Comparison of ENCODE assay signal across 16 cellular contexts in the genomic region with DNA sequence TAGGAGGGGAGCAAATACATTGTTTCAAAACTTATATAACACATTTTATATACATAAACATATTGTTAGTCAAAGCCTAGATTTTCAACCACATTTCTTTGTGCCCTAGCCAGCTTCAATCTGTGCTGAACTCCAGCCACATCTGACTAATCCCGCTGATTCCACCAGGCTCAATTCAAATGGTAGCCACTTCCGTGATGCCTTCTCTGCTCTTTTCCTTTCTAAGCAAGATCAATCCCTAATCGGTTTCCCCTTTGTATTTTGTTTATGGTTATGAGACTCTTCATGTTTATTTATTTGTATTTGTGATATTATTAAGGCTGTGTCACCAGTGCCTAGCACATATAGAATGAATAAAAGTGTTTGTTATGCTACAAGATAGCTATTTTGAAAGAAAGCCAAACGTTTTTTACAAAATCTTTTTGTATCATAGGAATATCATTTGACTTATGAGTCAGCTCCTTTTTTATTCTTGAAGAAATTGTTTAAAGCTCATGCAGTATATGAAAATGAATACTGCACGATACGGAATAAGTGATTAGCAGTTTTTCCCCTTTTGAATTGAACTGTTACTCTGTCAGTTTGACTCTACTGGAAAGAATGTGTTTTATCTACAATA.
DNase-seq lines count a peak whose midpoint lies in the region; ATAC-seq and TF ChIP-seq lines count a peak whose summit lies in the region.
"Had no signal": no experiment of that assay in that cellular context is flagged by ENCODE, and none has a peak within 500 bp of the region (broad histone marks: within the 10 kb centered on the region; RNA-seq: fewer than 3 reads in every experiment).

No MANE protein-coding gene starts in this region.

- no peak for ATAC-seq in psoas muscle
- ATAC-seq: gastrocnemius medialis, sciatic nerve had no signal

- no peaks in the 10 kb centered on the region for H3K4me1 Mint-ChIP-seq in activated CD4-positive, alpha-beta T cell treated with anti-CD3 and anti-CD28 coated beads, Interleukin-2, amount 10 ng/mL, durations not matched to agents 24 days and 14 days

- H3K9me3 ChIP-seq in osteoblast (ENCODE audit: low read depth, low read length) (no peaks in the 10 kb centered on the region), psoas muscle (no peaks in the 10 kb centered on the region)
- H3K9me3 ChIP-seq: gastrocnemius medialis, stomach had no signal

- H2AFZ ChIP-seq in osteoblast (ENCODE audit: low read length) = peak overlapping the region; percentile 35

- TF ChIP-seq CTCF in epithelial cell of esophagus (IDR thresholded peaks at IDR 0.05; ENCODE audit: insufficient read depth, low read depth, low read length, missing control alignments) (no peak), osteoblast (IDR thresholded peaks at IDR 0.05; ENCODE audit: extremely low read depth, low read depth, low read length) (no peak), psoas muscle (IDR thresholded peaks at IDR 0.05) (no peak)

- peaks cover 6% of the 10 kb centered on the region for H3K27me3 Mint-ChIP-seq in activated CD4-positive, alpha-beta T cell treated with anti-CD3 and anti-CD28 coated beads, Interleukin-2, amount 10 ng/mL, durations not matched to agents 24 days and 14 days
- H3K27me3 Mint-ChIP-seq: activated CD4-positive, alpha-beta memory T cell treated with anti-CD3 and anti-CD28 coated beads, Interleukin-2, amount 10 ng/mL, durations not matched to agents 7 days and 5 days had no signal

- H3K36me3 ChIP-seq in osteoblast (ENCODE audit: insufficient read depth, low read length) (no peaks in the 10 kb centered on the region), psoas muscle (ENCODE audit: insufficient read depth in 1 of 2, low read depth in 1 of 2) (no peaks in the 10 kb centered on the region)
- H3K36me3 ChIP-seq: gastrocnemius medialis, stomach had no signal

- intact Hi-C loops in psoas muscle (cut with DNase I) = no loop called here
- intact Hi-C loops in activated CD4-positive, alpha-beta T cell treated with anti-CD3 and anti-CD28 coated beads, Interleukin-2, amount 10 ng/mL, durations not matched to agents 24 days and 14 days (cut with micrococcal nuclease) = no loop called here

- no peak overlapping the region for H3K27ac Mint-ChIP-seq in activated CD4-positive, alpha-beta T cell treated with anti-CD3 and anti-CD28 coated beads, Interleukin-2, amount 10 ng/mL, durations not matched to agents 24 days and 14 days
- H3K27ac Mint-ChIP-seq: activated CD4-positive, alpha-beta memory T cell treated with anti-CD3 and anti-CD28 coated beads, Interleukin-2, amount 10 ng/mL, durations not matched to agents 7 days and 5 days had no signal

- H3K4me1 ChIP-seq in osteoblast (ENCODE audit: insufficient read depth, low read length) (peaks cover 63% of the 10 kb centered on the region), psoas muscle (no peaks in the 10 kb centered on the region)

- H3K4me3 ChIP-seq in epithelial cell of esophagus (ENCODE audit: low read length) (no peak overlapping the region), osteoblast (ENCODE audit: insufficient read depth, low read length) (peak overlapping the region; percentile 58), psoas muscle (no peak overlapping the region)
- H3K4me3 ChIP-seq: gastrocnemius medialis, stomach had no signal

- H3K36me3 Mint-ChIP-seq in activated CD4-positive, alpha-beta T cell treated with anti-CD3 and anti-CD28 coated beads, Interleukin-2, amount 10 ng/mL, durations not matched to agents 24 days and 14 days (ENCODE audit: low read depth) = no peaks in the 10 kb centered on the region

- H4K20me1 ChIP-seq in osteoblast (ENCODE audit: insufficient read depth, low read length) = no peaks in the 10 kb centered on the region

- peak overlapping the region; percentile 80 for H3K4me2 ChIP-seq in osteoblast (ENCODE audit: insufficient read depth, low read length)

- H3K4me3 Mint-ChIP-seq in activated CD4-positive, alpha-beta T cell treated with anti-CD3 and anti-CD28 coated beads, Interleukin-2, amount 10 ng/mL, durations not matched to agents 24 days and 14 days = no peak overlapping the region
- H3K4me3 Mint-ChIP-seq: activated CD4-positive, alpha-beta memory T cell treated with anti-CD3 and anti-CD28 coated beads, Interleukin-2, amount 10 ng/mL, durations not matched to agents 7 days and 5 days had no signal

- H3K9me3 Mint-ChIP-seq in activated CD4-positive, alpha-beta T cell treated with anti-CD3 and anti-CD28 coated beads, Interleukin-2, amount 10 ng/mL, durations not matched to agents 24 days and 14 days = no peaks in the 10 kb centered on the region
- H3K9me3 Mint-ChIP-seq: activated CD4-positive, alpha-beta memory T cell treated with anti-CD3 and anti-CD28 coated beads, Interleukin-2, amount 10 ng/mL, durations not matched to agents 7 days and 5 days had no signal

- DNase-seq in EH (ENCODE audit: low read depth) (peak; percentile 26), SK-MEL-5 (ENCODE audit: low read depth, low spot score) (peak; percentile 57), epithelial cell of esophagus (ENCODE audit: low read depth) (peak; percentile 22), osteoblast (ENCODE audit: insufficient read length, low spot score, missing footprints) (no peak), psoas muscle (no peak), NCI-H2081 treated with DMSO at 0.1 percent for 48 hours (lab: John Stamatoyannopoulos, UW) (no peak)
- DNase-seq in activated CD4-positive, alpha-beta T cell treated with anti-CD3 and anti-CD28 coated beads, Interleukin-2, amount 10 ng/mL, durations not matched to agents 24 days and 14 days = no peak
- no peak for DNase-seq in activated T-cell treated with anti-CD3 and anti-CD28 coated beads, Interleukin-2, amount 50 U/mL, for 48 hours
- DNase-seq: activated CD4-positive, alpha-beta memory T cell treated with anti-CD3 and anti-CD28 coated beads, Interleukin-2, amount 10 ng/mL, durations not matched to agents 7 days and 5 days; activated gamma-delta T cell treated with Interleukin-2 at 50 U/mL for 16 hours; gastrocnemius medialis; NCI-H146; NCI-H524; stomach had no signal

- H3K27me3 ChIP-seq in osteoblast (ENCODE audit: insufficient read depth, low read length) (no peaks in the 10 kb centered on the region), psoas muscle (ENCODE audit: insufficient read depth in 3 of 3, low read length in 2 of 3) (no peaks in the 10 kb centered on the region)
- H3K27me3 ChIP-seq: gastrocnemius medialis, stomach had no signal

- peak overlapping the region; percentile 91 for H3K27ac ChIP-seq in osteoblast (ENCODE audit: low read depth, low read length)
- no peak overlapping the region for H3K27ac ChIP-seq in psoas muscle
- H3K27ac ChIP-seq: C4-2B, gastrocnemius medialis, stomach had no signal

- peaks cover 63% of the 10 kb centered on the region for H3K79me2 ChIP-seq in osteoblast (ENCODE audit: insufficient read depth, low read length)

- in situ Hi-C loops in SK-MEL-5 (cut with HindIII; ENCODE audit: low pct_unique_long_range_greater_than_20kb, low sequenced_read_pairs) = no loop called here

- WGBS in psoas muscle, 3 donors = 58 to 61% (median 60%) methylated on average over 6 of the region's 6 CpGs

Comparison
In these comparisons a context has a peak if more than half of its experiments do, and no peak if none do; other contexts are left out.
1. DNase-seq: peak in EH (single experiment), SK-MEL-5 (single experiment) and epithelial cell of esophagus (single experiment); none in osteoblast (single experiment), psoas muscle (0 of 2), NCI-H2081 treated with DMSO at 0.1 percent for 48 hours (single experiment), activated CD4-positive, alpha-beta T cell treated with anti-CD3 and anti-CD28 coated beads, Interleukin-2, amount 10 ng/mL, durations not matched to agents 24 days and 14 days (single experiment) and activated T-cell treated with anti-CD3 and anti-CD28 coated beads, Interleukin-2, amount 50 U/mL, for 48 hours (0 of 2).